11 cellular contexts compared by ENCODE assay signal in genomic region chr19:3397266-3398022, GRCh38. TPM values are rescaled to one million over a fixed set of nuclear protein-coding genes. Genes with fewer than 3 reads are reported as not detected.
DNase-seq lines count a peak whose midpoint lies in the region; ATAC-seq and TF ChIP-seq lines count a peak whose summit lies in the region.
"Had no signal": no experiment of that assay in that cellular context is flagged by ENCODE, and none has a peak within 500 bp of the region (broad histone marks: within the 10 kb centered on the region; RNA-seq: fewer than 3 reads in every experiment).

No MANE protein-coding gene starts in this region.

- no peaks in the 10 kb centered on the region for H3K27me3 ChIP-seq in AG04450 (ENCODE audit: control insufficient read depth, insufficient read depth, low read length)
- no peaks in the 10 kb centered on the region for H3K27me3 ChIP-seq in SK-N-SH (ENCODE audit: insufficient read depth)
- H3K27me3 ChIP-seq in effector memory CD4-positive, alpha-beta T cell (replicated peaks; ENCODE audit: control insufficient read depth, insufficient read depth, low read length, poor library complexity, severe bottlenecking), result no peaks in the 10 kb centered on the region

- H2AFZ ChIP-seq in SK-N-SH (ENCODE audit: low read depth), result no peak overlapping the region

- no peaks in the 10 kb centered on the region for H3K9me2 ChIP-seq in SK-N-SH

- 74% methylated on average over 11 of the region's 17 CpGs for WGBS in SK-N-SH (ENCODE audit: low lambda C conversion rate)

- no peaks in the 10 kb centered on the region for H3F3A ChIP-seq in SK-N-SH (replicated peaks; ENCODE audit: insufficient read depth)

- H3K4me1 ChIP-seq in SK-N-SH (ENCODE audit: control insufficient read depth in 1 of 2, insufficient read depth in 2 of 2, low read depth in 1 of 2, low read length in 1 of 2), result peaks cover 0 to 2% of the 10 kb centered on the region in 2 experiments; a peak in 1 of 4 replicates
- no peaks in the 10 kb centered on the region for H3K4me1 ChIP-seq in effector memory CD4-positive, alpha-beta T cell (ENCODE audit: control insufficient read depth, insufficient read depth, low read length, poor library complexity, severe bottlenecking)

- H4K20me1 ChIP-seq in SK-N-SH (ENCODE audit: insufficient read depth), result peaks cover 70% of the 10 kb centered on the region

- POLR2A ChIA-PET in AG04450 (lab: Yijun Ruan, JAX) (no interaction called here), SK-N-SH (lab: Yijun Ruan, JAX) (interaction anchor here (2.4 kb wide), 1 partner anchor 9 kb away, joined by 8 read pairs; no protein-coding TSS in a partner anchor)

- ATAC-seq in omental fat pad (ENCODE audit: low FRiP score), result peak; percentile 33
- ATAC-seq in HG03439 (IDR thresholded peaks at IDR 0.05; ENCODE audit: unreplicated experiment), result no peak

- H3K36me3 ChIP-seq in SK-N-SH (replicated peaks in 1 of 2; ENCODE audit: control insufficient read depth in 1 of 2, insufficient read depth in 2 of 2, low read length in 1 of 2), result peaks cover 0 to 7% of the 10 kb centered on the region in 2 experiments
- H3K36me3 ChIP-seq in effector memory CD4-positive, alpha-beta T cell (ENCODE audit: control insufficient read depth, insufficient read depth, low read length), result no peaks in the 10 kb centered on the region

- H3K27ac ChIP-seq in AG04450 (ENCODE audit: low read depth, low read length), result peak overlapping the region; percentile 31
- no peak overlapping the region; a peak in 1 of 4 replicates for H3K27ac ChIP-seq in SK-N-SH (ENCODE audit: low read depth in 2 of 2, low read length in 1 of 2)
- no peak overlapping the region for H3K27ac ChIP-seq in effector memory CD4-positive, alpha-beta T cell (ENCODE audit: insufficient read depth, low read length, poor library complexity, severe bottlenecking)

- no peak overlapping the region for H3K9ac ChIP-seq in SK-N-SH

- CTCF ChIA-PET in AG04450 (lab: Charles Lee), result no interaction called here
- CTCF ChIA-PET in SK-N-SH (lab: Yijun Ruan, JAX), result interaction anchor here (1.1 to 1.6 kb wide), 5 partner anchors 9 to 32 kb away, joined by 3 to 7 read pairs (median 3); no protein-coding TSS in a partner anchor

- H3K9me3 ChIP-seq in AG04450 (ENCODE audit: control insufficient read depth, insufficient read depth, low read length) (no peaks in the 10 kb centered on the region; the same call in 1 of the 2 replicates), SK-N-SH (no peaks in the 10 kb centered on the region)
- H3K9me3 ChIP-seq in effector memory CD4-positive, alpha-beta T cell (ENCODE audit: control insufficient read depth, low read length), result no peaks in the 10 kb centered on the region

- no peak for TF ChIP-seq RAD21 in SK-N-SH (IDR thresholded peaks at IDR 0.05; ENCODE audit: low read length)

- intact Hi-C loops in head of caudate nucleus (cut with DNase I), result no loop called here

- DNase-seq in AG04450 (ENCODE audit: low read depth, low spot score) (no peak), SK-N-SH (peak; percentile 47), head of caudate nucleus (peak in 34 of 42 donors; percentile 30 to 82 (median 58)), omental fat pad (ENCODE audit: low spot score) (no peak), hepatic stellate cell (ENCODE audit: low spot score) (no peak), NCI-H774 (lab: John Stamatoyannopoulos, UW) (no peak)
- no peak for DNase-seq in effector memory CD4-positive, alpha-beta T cell
- DNase-seq: activated T-cell treated with anti-CD3 and anti-CD28 coated beads, Interleukin-2, amount 50 U/mL, for 1 hour; SHP77 treated with DMSO at 0.1 percent for 48 hours; stimulated activated CD4-positive, alpha-beta T cell treated with anti-CD3 and anti-CD28 coated beads, Interleukin-15, amount 100 ng/mL, for 24 hours had no signal

- TF ChIP-seq CTCF in AG04450 (IDR thresholded peaks at IDR 0.05; ENCODE audit: low read depth, low read length), result no peak
- TF ChIP-seq CTCF in SK-N-SH (IDR thresholded peaks at IDR 0.05), result no peak
- no peak for TF ChIP-seq CTCF in omental fat pad (IDR thresholded peaks at IDR 0.05)

- no peak for TF ChIP-seq EP300 in SK-N-SH (IDR thresholded peaks at IDR 0.05; ENCODE audit: borderline replicate concordance in 1 of 2, low read depth in 1 of 2, low read length in 1 of 2)

- no peak overlapping the region for H3K4me3 ChIP-seq in AG04450 (ENCODE audit: low read depth, low read length)
- no peak overlapping the region for H3K4me3 ChIP-seq in SK-N-SH (ENCODE audit: low read depth in 2 of 2, low read length in 1 of 2)
- H3K4me3 ChIP-seq in effector memory CD4-positive, alpha-beta T cell (ENCODE audit: insufficient read depth, low read depth, low read length, poor library complexity, severe bottlenecking), result no peak overlapping the region

- H3K4me2 ChIP-seq in SK-N-SH, result no peak overlapping the region

- H3K79me2 ChIP-seq in SK-N-SH (ENCODE audit: insufficient read depth), result peaks cover 96% of the 10 kb centered on the region

TF ChIP-seq in SK-N-SH, 30 proteins besides CTCF, POLR2A, EP300 and RAD21:
- no peak for TF ChIP-seq ELF1 (IDR thresholded peaks at IDR 0.05)
- TF ChIP-seq FOSL2 (IDR thresholded peaks at IDR 0.05; ENCODE audit: borderline replicate concordance, low read depth), result no peak
- TF ChIP-seq TEAD4 (IDR thresholded peaks at IDR 0.05; ENCODE audit: borderline replicate concordance, insufficient read depth), result no peak
- TF ChIP-seq NFIC (IDR thresholded peaks at IDR 0.05; ENCODE audit: borderline replicate concordance), result no peak
- TF ChIP-seq SMC3 (IDR thresholded peaks at IDR 0.05; ENCODE audit: low read depth, low read length), result no peak
- no peak for TF ChIP-seq JUND (IDR thresholded peaks at IDR 0.05)
- TF ChIP-seq YY1 (IDR thresholded peaks at IDR 0.05; ENCODE audit: low read depth), result no peak
- no peak for TF ChIP-seq FOXM1 (IDR thresholded peaks at IDR 0.05; ENCODE audit: low read depth)
- no peak for TF ChIP-seq USF2 (IDR thresholded peaks at IDR 0.05; ENCODE audit: borderline replicate concordance, low read depth, low read length)
- TF ChIP-seq FOXJ3 (CRISPR knock-in tag; IDR thresholded peaks at IDR 0.05), result no peak
- no peak for TF ChIP-seq RXRA (IDR thresholded peaks at IDR 0.05; ENCODE audit: borderline replicate concordance, low read depth)
- no peak for TF ChIP-seq RFX5 (IDR thresholded peaks at IDR 0.05; ENCODE audit: low read length)
- no peak for TF ChIP-seq TAF1 (IDR thresholded peaks at IDR 0.05; ENCODE audit: borderline replicate concordance, low read depth, low read length)
- no peak for TF ChIP-seq GATA2 (CRISPR knock-in tag; IDR thresholded peaks at IDR 0.05)
- TF ChIP-seq CHD2 (IDR thresholded peaks at IDR 0.05; ENCODE audit: low read length, partially characterized antibody), result no peak
- TF ChIP-seq, protein P1, sequence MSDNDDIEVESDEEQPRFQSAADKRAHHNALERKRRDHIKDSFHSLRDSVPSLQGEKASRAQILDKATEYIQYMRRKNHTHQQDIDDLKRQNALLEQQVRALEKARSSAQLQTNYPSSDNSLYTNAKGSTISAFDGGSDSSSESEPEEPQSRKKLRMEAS (IDR thresholded peaks at IDR 0.05; ENCODE audit: low read depth), result no peak
- TF ChIP-seq USF1 (IDR thresholded peaks at IDR 0.05; ENCODE audit: borderline replicate concordance, low read depth), result no peak

RNA-seq across cellular contexts. Expression of gene NFIC, which starts 31.1 kb away (rescaled TPM):
- polyA plus RNA-seq in AG04450 (2011; rRNA removed) (3.9 and 7.7 TPM in 2 replicates), SK-N-SH (2012; rRNA removed) (2.6 and 7.2 TPM in 2 replicates)
- polyA minus RNA-seq in AG04450 (2011; rRNA and poly(A)+ RNA removed), result 15.0 and 21.4 TPM in 2 replicates
- 5.7 and 8.1 TPM in 2 replicates for polyA plus RNA-seq in SK-N-SH (2012; cell fraction: cytosol; rRNA removed)
- polyA plus RNA-seq in SK-N-SH (2012; cell fraction: nucleus; rRNA removed), result 13.4 and 14.9 TPM in 2 replicates
- total RNA-seq in omental fat pad, result 10 to 100 TPM; 55.7 to 84.5 (median 65.5) TPM

Comparison
In these comparisons a context has a peak if more than half of its experiments do, and no peak if none do; other contexts are left out.
1. DNase-seq: peak in SK-N-SH (single experiment) and head of caudate nucleus (34 of 42); none in AG04450 (single experiment), omental fat pad (single experiment), hepatic stellate cell (single experiment), effector memory CD4-positive, alpha-beta T cell (0 of 3) and NCI-H774 (single experiment).